ENCODE assay signal across 8 cellular contexts in the genomic region with DNA sequence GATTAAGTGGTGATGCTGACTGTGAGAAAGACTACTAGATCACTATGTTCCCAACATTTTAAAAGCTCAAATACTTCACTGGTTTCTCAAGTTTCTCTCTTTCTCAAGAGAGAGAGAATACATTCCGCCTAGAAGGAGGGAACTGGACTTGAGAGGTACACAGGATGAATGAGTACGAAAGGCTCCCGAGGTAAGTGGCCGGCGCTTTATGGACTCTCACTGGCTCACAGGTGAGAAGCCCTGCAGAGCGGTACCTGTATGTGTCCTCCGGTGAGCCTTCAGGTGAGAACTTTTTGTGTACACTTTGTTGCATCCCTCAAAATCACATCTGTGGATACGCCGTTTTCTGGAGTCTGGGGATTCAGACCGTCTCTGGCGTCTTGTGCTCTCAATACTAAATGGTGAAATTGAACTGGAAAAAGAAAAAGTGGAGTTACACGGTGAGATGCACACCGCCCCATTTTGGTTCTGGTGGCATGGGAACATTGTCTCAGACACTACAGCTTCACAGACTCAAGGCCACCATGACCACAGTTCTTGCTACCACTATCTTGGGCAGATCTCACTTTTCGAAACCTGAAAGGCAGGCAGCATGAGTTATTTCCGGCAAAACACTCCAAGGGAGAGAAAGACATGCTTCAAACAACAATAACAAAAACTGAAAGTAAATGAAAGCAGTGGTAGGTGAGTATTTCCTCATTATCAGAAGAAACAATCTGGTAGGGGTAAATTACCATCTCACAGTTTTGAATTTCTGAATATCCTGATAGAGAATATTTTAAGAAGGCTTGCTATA.
DNase-seq lines count a peak whose midpoint lies in the region; ATAC-seq and TF ChIP-seq lines count a peak whose summit lies in the region.

No MANE protein-coding gene starts in this region.

- H3K4me3 ChIP-seq in GM12864 (ENCODE audit: low read depth, low read length) (no peak overlapping the region), left lung (no peak overlapping the region)

- intact Hi-C loops in left lung (cut with DNase I) = no loop called here
- intact Hi-C loops in left ventricle myocardium superior (cut with micrococcal nuclease) = no loop called here

- H3K9me3 Mint-ChIP-seq in osteocyte (ENCODE audit: unreplicated experiment) = no peaks in the 10 kb centered on the region

- peaks cover 0 to 13% of the 10 kb centered on the region in 2 donors for H3K4me1 ChIP-seq in left lung

- H3K36me3 ChIP-seq in left lung = no peaks in the 10 kb centered on the region

- TF ChIP-seq CTCF in GM12864 (IDR thresholded peaks at IDR 0.05; ENCODE audit: low read depth, low read length, missing control alignments) = no peak
- TF ChIP-seq CTCF in left lung (IDR thresholded peaks at IDR 0.05) = no peak
- TF ChIP-seq CTCF in osteocyte (IDR thresholded peaks at IDR 0.05) = no peak

- H3K27me3 ChIP-seq in left lung = no peaks in the 10 kb centered on the region

- peaks cover 26% of the 10 kb centered on the region for H3K36me3 Mint-ChIP-seq in osteocyte (ENCODE audit: unreplicated experiment)

- DNase-seq in GM12864 (ENCODE audit: low read depth) (peak; percentile 25), left lung (no peak), G401 (ENCODE audit: low spot score) (no peak), NCI-H1417 (lab: John Stamatoyannopoulos, UW) (no peak), osteocyte (ENCODE audit: extremely low spot score, unreplicated experiment) (no peak), left ventricle myocardium superior (no peak)
- peak; percentile 54 to 55 for DNase-seq in activated CD4-positive, alpha-beta T cell treated with anti-CD3 and anti-CD28 coated beads for 4 hours

- H3K27me3 Mint-ChIP-seq in osteocyte (ENCODE audit: unreplicated experiment) = no peaks in the 10 kb centered on the region

- H3K27ac Mint-ChIP-seq in osteocyte (ENCODE audit: unreplicated experiment) = no peak overlapping the region

- ATAC-seq in HG02763 (IDR thresholded peaks at IDR 0.05; ENCODE audit: unreplicated experiment) (peak; percentile 50), left lung (peak; percentile 66), left ventricle myocardium superior (no peak)

- no peaks in the 10 kb centered on the region for H3K9me3 ChIP-seq in left lung

- no peak overlapping the region for H3K4me3 Mint-ChIP-seq in osteocyte (ENCODE audit: unreplicated experiment)

- in situ Hi-C loops in G401 (cut with HindIII; ENCODE audit: low sequenced_read_pairs) = no loop called here

- peak overlapping the region in 1 of 2 donors; percentile 0 for H3K27ac ChIP-seq in left lung

- peaks cover 13% of the 10 kb centered on the region for H3K4me1 Mint-ChIP-seq in osteocyte (ENCODE audit: unreplicated experiment)

Comparison
In these comparisons a context has a peak if more than half of its experiments do, and no peak if none do; other contexts are left out.
1. DNase-seq: peak in GM12864 (single experiment) and activated CD4-positive, alpha-beta T cell treated with anti-CD3 and anti-CD28 coated beads for 4 hours (2 of 2); none in left lung (0 of 2), G401 (single experiment), NCI-H1417 (0 of 3), osteocyte (single experiment) and left ventricle myocardium superior (single experiment).